In genomic region chr15:21249506-21250019, GRCh38 we compare ENCODE assay signal across 7 cellular contexts.
DNase-seq lines count a peak whose midpoint lies in the region; ATAC-seq, FAIRE-seq and TF ChIP-seq lines count a peak whose summit lies in the region.
"Not testable (repeated sequence)": the region's sequence is repeated elsewhere in the genome, so short reads cannot be mapped to it uniquely, and the experiment has no call there.

No MANE protein-coding gene starts in this region.

- not testable (repeated sequence) for H3K4me2 ChIP-seq in HCT116 (ENCODE audit: low read length); PC-3 (ENCODE audit: low read length); keratinocyte (ENCODE audit: control insufficient read depth, extremely low read depth, insufficient read depth, low read depth, low read length)

- not testable (repeated sequence) for H4K20me1 ChIP-seq in HCT116 (ENCODE audit: insufficient read depth); PC-3 (ENCODE audit: low read length); keratinocyte (ENCODE audit: control insufficient read depth, extremely low read depth, insufficient read depth, low read length)

- DNase-seq in GM18507 (ENCODE audit: extremely low spot score, insufficient read length, low read depth); HCT116 (ENCODE audit: low read depth, low spot score); keratinocyte (ENCODE audit: low read depth, low spot score): not testable (repeated sequence)
- peak; percentile 1 for DNase-seq in PC-3
- DNase-seq in MCF 10A (ENCODE audit: unreplicated experiment) = peak; percentile 62

- not testable (repeated sequence) for H3K36me3 Mint-ChIP-seq in MCF 10A (ENCODE audit: insufficient read depth, unreplicated experiment)

- H3K9me1 ChIP-seq in keratinocyte (ENCODE audit: control insufficient read depth, extremely low read depth, insufficient read depth, low read length) = not testable (repeated sequence)

- not testable (repeated sequence) for H3K9me3 Mint-ChIP-seq in MCF 10A (ENCODE audit: unreplicated experiment)

- RAD21 ChIA-PET in HCT116 (lab: Charles Lee; ENCODE audit: low non-redundant PET in 1 of 2, low total read pairs in 2 of 2, uncharacterized antibody in 2 of 2, unreplicated experiment in 2 of 2) = not testable (repeated sequence)

- not testable (repeated sequence) for H3K4me3 ChIP-seq in HCT116 (replicated peaks in 1 of 2; ENCODE audit: low read depth in 1 of 2, low read length in 2 of 2); PC-3 (ENCODE audit: low read length); keratinocyte (ENCODE audit: control insufficient read depth in 2 of 3, extremely low read depth in 1 of 3, insufficient read depth in 2 of 3, low read depth in 1 of 3, low read length in 3 of 3)

- TF ChIP-seq CTCF in HCT116 (IDR thresholded peaks at IDR 0.05 in 2 of 3, conservative IDR thresholded peaks at IDR 0.05 in 1 of 3; ENCODE audit: borderline replicate concordance in 1 of 3, insufficient read depth in 1 of 3, low read depth in 2 of 3, low read length in 2 of 3); PC-3 (conservative IDR thresholded peaks at IDR 0.05; ENCODE audit: low read depth, low read length); MCF 10A (IDR thresholded peaks at IDR 0.05; ENCODE audit: unreplicated experiment); keratinocyte (optimal IDR thresholded peaks at IDR 0.05 in 1 of 3, IDR thresholded peaks at IDR 0.05 in 1 of 3, conservative IDR thresholded peaks at IDR 0.05 in 1 of 3; ENCODE audit: extremely low read depth in 1 of 3, insufficient read depth in 2 of 3, low read length in 3 of 3): not testable (repeated sequence)

- H3K4me3 Mint-ChIP-seq in MCF 10A (ENCODE audit: unreplicated experiment) = not testable (repeated sequence)

- CTCF ChIA-PET in HCT116 (lab: Charles Lee); PC-3 (lab: Charles Lee); MCF 10A (lab: Yijun Ruan, JAX): not testable (repeated sequence)

- not testable (repeated sequence) for H3K27ac Mint-ChIP-seq in MCF 10A (ENCODE audit: low read depth, unreplicated experiment)

- BruUV-seq in HCT116 (replicated peaks; lab: Mats Ljungman, UMichigan); PC-3 (replicated peaks; lab: Mats Ljungman, UMichigan): not testable (repeated sequence)
- BruUV-seq in MCF 10A (replicated peaks; lab: Mats Ljungman, UMichigan) = TSS peak; percentile 91

- H3K9me3 ChIP-seq in HCT116 (ENCODE audit: control insufficient read depth in 1 of 2, insufficient read depth in 1 of 2, low read depth in 1 of 2, low read length in 2 of 2); PC-3 (ENCODE audit: low read length); keratinocyte (ENCODE audit: control insufficient read depth, low read depth, low read length): not testable (repeated sequence)

- not testable (repeated sequence) for H3K27ac ChIP-seq in HCT116 (ENCODE audit: low read depth, low read length); PC-3 (ENCODE audit: low read length); keratinocyte (ENCODE audit: control insufficient read depth, insufficient read depth, low read length)

- not testable (repeated sequence) for H3K27me3 Mint-ChIP-seq in MCF 10A (ENCODE audit: insufficient read depth, unreplicated experiment)

- H3K9ac ChIP-seq in HCT116 (ENCODE audit: low read length); PC-3 (ENCODE audit: low read length); keratinocyte (ENCODE audit: control insufficient read depth, extremely low read depth, insufficient read depth, low read length): not testable (repeated sequence)

- H3K79me2 ChIP-seq in HCT116 (ENCODE audit: insufficient read depth, low read length); PC-3 (ENCODE audit: low read length); keratinocyte (ENCODE audit: control insufficient read depth, insufficient read depth, low read length): not testable (repeated sequence)

- intact Hi-C loops in HCT116 (cut with micrococcal nuclease); PC-3 (cut with micrococcal nuclease); MCF 10A (cut with micrococcal nuclease): not testable (repeated sequence)

- FAIRE-seq in GM18507 (lab: Jason Lieb, UNC) (peak; percentile 33), endometrium (lab: Jason Lieb, UNC) (peak; percentile 92), keratinocyte (lab: Jason Lieb, UNC) (peak; percentile 92)

- POLR2A ChIA-PET in HCT116 (lab: Charles Lee); PC-3 (lab: Charles Lee; ENCODE audit: unreplicated experiment); MCF 10A (lab: Yijun Ruan, JAX): not testable (repeated sequence)

- dilution Hi-C loops in keratinocyte (cut with MboI; ENCODE audit: extremely low pct_ligation_motif_present, low sequenced_read_pairs) = not testable (repeated sequence)

- not testable (repeated sequence) for H3F3A ChIP-seq in PC-3 (ENCODE audit: low read length, unreplicated experiment)

- TF ChIP-seq RAD21 in HCT116 (IDR thresholded peaks at IDR 0.05; ENCODE audit: low read depth) = not testable (repeated sequence)

- ATAC-seq in HCT116 = 0 out of 2 replicates have a peak, but pooled peaks have one; percentile 27
- ATAC-seq in PC-3 = peak; percentile 88
- ATAC-seq in SK-N-SH treated with all-trans-retinoic acid at 6 μM for 48 hours = peak; percentile 55

- H3K27me3 ChIP-seq in HCT116 (ENCODE audit: insufficient read depth, low read length); PC-3 (ENCODE audit: low read length); keratinocyte (ENCODE audit: control insufficient read depth, extremely low read depth, insufficient read depth, low read length): not testable (repeated sequence)

- not testable (repeated sequence) for H2AFZ ChIP-seq in HCT116 (ENCODE audit: low read depth, low read length, poor library complexity, severe bottlenecking); PC-3 (ENCODE audit: low read length); keratinocyte (ENCODE audit: control insufficient read depth, low read length)

- H3K9me2 ChIP-seq in HCT116 (ENCODE audit: insufficient read depth); PC-3 (replicated peaks; ENCODE audit: low read length): not testable (repeated sequence)

- H3K4me1 ChIP-seq in HCT116 (ENCODE audit: control insufficient read depth in 1 of 2, insufficient read depth in 2 of 2, low read length in 2 of 2); PC-3 (ENCODE audit: insufficient read depth, low read length); keratinocyte (ENCODE audit: control insufficient read depth, extremely low read depth, insufficient read depth, low read length): not testable (repeated sequence)

- H3K4me1 Mint-ChIP-seq in MCF 10A (ENCODE audit: insufficient read depth, unreplicated experiment) = not testable (repeated sequence)

- not testable (repeated sequence) for TF ChIP-seq POLR2A in HCT116 (IDR thresholded peaks at IDR 0.05; ENCODE audit: borderline replicate concordance, extremely low read depth, insufficient read depth, insufficient read length)

- H3K36me3 ChIP-seq in HCT116 (ENCODE audit: control insufficient read depth in 1 of 2, insufficient read depth in 2 of 2, low read length in 2 of 2); PC-3 (ENCODE audit: low read depth, low read length); keratinocyte (ENCODE audit: control insufficient read depth in 2 of 2, extremely low read depth in 1 of 2, insufficient read depth in 2 of 2, low read length in 2 of 2): not testable (repeated sequence)

Comparison
In these comparisons a context has a peak if more than half of its experiments do, and no peak if none do; other contexts are left out.
1. ATAC-seq: peak in every context shown above with its lines; median percentile 88 in PC-3; 55 in SK-N-SH treated with all-trans-retinoic acid at 6 μM for 48 hours; 27 in HCT116.